Comparison of ENCODE assay signal across 11 cellular contexts in genomic region chr4:158020734-158021346, GRCh38.
DNase-seq lines count a peak whose midpoint lies in the region; ATAC-seq and TF ChIP-seq lines count a peak whose summit lies in the region.
"Had no signal": no experiment of that assay in that cellular context is flagged by ENCODE, and none has a peak within 500 bp of the region (broad histone marks: within the 10 kb centered on the region; RNA-seq: fewer than 3 reads in every experiment).

No MANE protein-coding gene starts in this region.

- TF ChIP-seq CTCF in ascending aorta (IDR thresholded peaks at IDR 0.05) = no peak
- no peak for TF ChIP-seq CTCF in thoracic aorta (IDR thresholded peaks at IDR 0.05)

- H3K36me3 ChIP-seq in ascending aorta (no peaks in the 10 kb centered on the region), thoracic aorta (no peaks in the 10 kb centered on the region)
- H3K36me3 ChIP-seq: Peyer's patch had no signal

- intact Hi-C loops in ascending aorta (cut with DNase I) = no loop called here

- no peaks in the 10 kb centered on the region for H3K27me3 ChIP-seq in ascending aorta
- H3K27me3 ChIP-seq in thoracic aorta (replicated peaks; ENCODE audit: insufficient read depth) = no peaks in the 10 kb centered on the region
- H3K27me3 ChIP-seq: Peyer's patch had no signal

- H3K9me3 ChIP-seq in ascending aorta = no peaks in the 10 kb centered on the region
- no peaks in the 10 kb centered on the region for H3K9me3 ChIP-seq in thoracic aorta
- H3K9me3 ChIP-seq: Peyer's patch had no signal

- peaks cover 3 to 31% of the 10 kb centered on the region in 2 donors for H3K4me1 ChIP-seq in ascending aorta
- H3K4me1 ChIP-seq in thoracic aorta (ENCODE audit: control insufficient read depth in 1 of 2, low read depth in 2 of 2) = peaks cover 26 to 34% of the 10 kb centered on the region in 2 donors
- H3K4me1 ChIP-seq: Peyer's patch had no signal

- ATAC-seq in thoracic aorta (ENCODE audit: insufficient number of reproducible peaks, low FRiP score, low read depth) = peak; percentile 38
- ATAC-seq in esophagus mucosa = no peak
- no peak for ATAC-seq in HG03095 (IDR thresholded peaks at IDR 0.05; ENCODE audit: unreplicated experiment)
- ATAC-seq: GM12878; stimulated activated naive B cell treated with anti-CD40 and anti-IgM and Interleukin-4, amounts not matched to agents 10 μg/mL and 1 μg/mL and 100 μg/mL, for 72 hours had no signal

- H3K27ac ChIP-seq in ascending aorta (peak overlapping the region; percentile 59 to 74), thoracic aorta (peak overlapping the region; percentile 42 to 69)

- H3K4me3 ChIP-seq in ascending aorta = no peak overlapping the region
- peak overlapping the region; percentile 7 for H3K4me3 ChIP-seq in thoracic aorta
- H3K4me3 ChIP-seq: GM12878, Peyer's patch had no signal

- peak; percentile 80 for DNase-seq in HS-5 (ENCODE audit: low read depth)
- DNase-seq in ascending aorta (ENCODE audit: low spot score in 2 of 2) = no peak
- DNase-seq in iris pigment epithelial cell (ENCODE audit: low read depth) = peak; percentile 95
- DNase-seq in thoracic aorta (ENCODE audit: low spot score) = no peak
- DNase-seq in Ammon's horn (ENCODE audit: low spot score) = no peak
- DNase-seq: Kasumi-1; stimulated activated naive B cell treated with anti-CD40 and anti-IgM and Interleukin-4, amounts not matched to agents 10 μg/mL and 1 μg/mL and 100 μg/mL, for 72 hours had no signal

Comparison
In these comparisons a context has a peak if more than half of its experiments do, and no peak if none do; other contexts are left out.
1. DNase-seq: peak in HS-5 (single experiment) and iris pigment epithelial cell (single experiment); none in ascending aorta (0 of 2), thoracic aorta (single experiment) and Ammon's horn (single experiment).